Comparison of ENCODE assay signal across 9 cellular contexts in genomic region chr7:106367018-106367420, GRCh38.
A peak's percentile ranks its signal among the peaks of the same experiment; 100 is the strongest.
DNase-seq lines count a peak whose midpoint lies in the region; ATAC-seq and TF ChIP-seq lines count a peak whose summit lies in the region.
"Had no signal": no experiment of that assay in that cellular context is flagged by ENCODE, and none has a peak within 500 bp of the region (broad histone marks: within the 10 kb centered on the region; RNA-seq: fewer than 3 reads in every experiment).

No MANE protein-coding gene starts in this region.

- no peaks in the 10 kb centered on the region for H3K36me3 ChIP-seq in SK-N-SH (replicated peaks in 1 of 2; ENCODE audit: control insufficient read depth in 1 of 2, insufficient read depth in 2 of 2, low read length in 1 of 2)
- no peaks in the 10 kb centered on the region for H3K36me3 ChIP-seq in effector memory CD4-positive, alpha-beta T cell (ENCODE audit: control insufficient read depth, insufficient read depth, low read length)

- no peak overlapping the region for H2AFZ ChIP-seq in SK-N-SH (ENCODE audit: low read depth)

- no peaks in the 10 kb centered on the region for H3K4me1 ChIP-seq in SK-N-SH (ENCODE audit: control insufficient read depth in 1 of 2, insufficient read depth in 2 of 2, low read depth in 1 of 2, low read length in 1 of 2)
- H3K4me1 ChIP-seq in effector memory CD4-positive, alpha-beta T cell (ENCODE audit: control insufficient read depth, insufficient read depth, low read length, poor library complexity, severe bottlenecking), result no peaks in the 10 kb centered on the region

- CTCF ChIA-PET in SK-N-SH (lab: Yijun Ruan, JAX), result no interaction called here

- no peak overlapping the region for H3K4me2 ChIP-seq in SK-N-SH

- WGBS in SK-N-SH (ENCODE audit: low lambda C conversion rate), result 70% methylated on average over 3 of the region's 3 CpGs

- no peak overlapping the region for H3K27ac ChIP-seq in SK-N-SH (ENCODE audit: low read depth in 2 of 2, low read length in 1 of 2)
- no peak overlapping the region for H3K27ac ChIP-seq in effector memory CD4-positive, alpha-beta T cell (ENCODE audit: insufficient read depth, low read length, poor library complexity, severe bottlenecking)

- TF ChIP-seq EP300 in SK-N-SH (IDR thresholded peaks at IDR 0.05; ENCODE audit: borderline replicate concordance in 1 of 2, low read depth in 1 of 2, low read length in 1 of 2), result no peak

- TF ChIP-seq CTCF in SK-N-SH (IDR thresholded peaks at IDR 0.05), result peak; percentile 47

- DNase-seq in AML-193 (lab: John Stamatoyannopoulos, UW) (peak; percentile 67 to 71), SK-N-SH (no peak), hepatic stellate cell (ENCODE audit: low spot score) (peak; percentile 16), inferior parietal cortex (ENCODE audit: extremely low spot score) (no peak)
- no peak for DNase-seq in activated CD4-positive, alpha-beta T cell treated with anti-CD3 and anti-CD28 coated beads for 1 hour
- no peak for DNase-seq in effector memory CD4-positive, alpha-beta T cell
- DNase-seq in stimulated activated CD4-positive, alpha-beta T cell treated with anti-CD3 and anti-CD28 coated beads, Interleukin-15, amount 100 ng/mL, for 24 hours, result no peak

- TF ChIP-seq RAD21 in SK-N-SH (IDR thresholded peaks at IDR 0.05; ENCODE audit: low read length), result peak; percentile 59

- H3K9me3 ChIP-seq in SK-N-SH, result no peaks in the 10 kb centered on the region
- H3K9me3 ChIP-seq in effector memory CD4-positive, alpha-beta T cell (ENCODE audit: control insufficient read depth, low read length), result no peaks in the 10 kb centered on the region

- no peaks in the 10 kb centered on the region for H4K20me1 ChIP-seq in SK-N-SH (ENCODE audit: insufficient read depth)

- no peaks in the 10 kb centered on the region for H3K27me3 ChIP-seq in SK-N-SH (ENCODE audit: insufficient read depth)
- no peaks in the 10 kb centered on the region for H3K27me3 ChIP-seq in effector memory CD4-positive, alpha-beta T cell (replicated peaks; ENCODE audit: control insufficient read depth, insufficient read depth, low read length, poor library complexity, severe bottlenecking)

- H3F3A ChIP-seq in SK-N-SH (replicated peaks; ENCODE audit: insufficient read depth), result no peaks in the 10 kb centered on the region

- POLR2A ChIA-PET in SK-N-SH (lab: Yijun Ruan, JAX), result no interaction called here

- H3K79me2 ChIP-seq in SK-N-SH (ENCODE audit: insufficient read depth), result no peaks in the 10 kb centered on the region

- H3K4me3 ChIP-seq in SK-N-SH (ENCODE audit: low read depth in 2 of 2, low read length in 1 of 2), result no peak overlapping the region
- no peak overlapping the region for H3K4me3 ChIP-seq in effector memory CD4-positive, alpha-beta T cell (ENCODE audit: insufficient read depth, low read depth, low read length, poor library complexity, severe bottlenecking)

- ATAC-seq in GM21529 (IDR thresholded peaks at IDR 0.05; ENCODE audit: unreplicated experiment), result peak; percentile 45
- ATAC-seq: T-cell had no signal

- no peak overlapping the region for H3K9ac ChIP-seq in SK-N-SH

- no peaks in the 10 kb centered on the region for H3K9me2 ChIP-seq in SK-N-SH

TF ChIP-seq in SK-N-SH, 30 proteins besides CTCF, POLR2A, EP300 and RAD21:
- TF ChIP-seq SMC3 (IDR thresholded peaks at IDR 0.05; ENCODE audit: low read depth, low read length) (peak; percentile 38), FOXM1 (IDR thresholded peaks at IDR 0.05; ENCODE audit: low read depth) (no peak)

Comparison
In these comparisons a context has a peak if more than half of its experiments do, and no peak if none do; other contexts are left out.
1. DNase-seq: peak in AML-193 (2 of 2) and hepatic stellate cell (single experiment); none in SK-N-SH (single experiment), activated CD4-positive, alpha-beta T cell treated with anti-CD3 and anti-CD28 coated beads for 1 hour (single experiment), effector memory CD4-positive, alpha-beta T cell (0 of 3), stimulated activated CD4-positive, alpha-beta T cell treated with anti-CD3 and anti-CD28 coated beads, Interleukin-15, amount 100 ng/mL, for 24 hours (single experiment) and inferior parietal cortex (single experiment).